In the genomic region with DNA sequence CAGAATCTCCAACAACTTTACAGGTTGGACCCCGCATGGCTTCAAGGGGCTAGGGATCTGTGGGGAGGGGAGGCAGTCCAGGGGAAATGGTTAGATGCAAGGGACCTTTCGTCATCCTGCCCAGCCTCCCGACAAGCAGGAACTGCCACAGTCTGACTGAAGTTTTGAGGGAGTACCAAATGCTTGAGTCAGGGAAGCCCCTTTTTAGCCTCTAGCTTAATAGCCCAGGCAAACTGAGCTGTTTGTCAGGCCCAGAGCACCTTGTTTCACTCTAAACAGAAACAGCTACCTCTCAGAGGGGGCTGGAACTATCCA, we compare ENCODE assay signal across 8 cellular contexts. TPM values are rescaled to one million over a fixed set of nuclear protein-coding genes. Genes with fewer than 3 reads are reported as not detected.
DNase-seq lines count a peak whose midpoint lies in the region; ATAC-seq and TF ChIP-seq lines count a peak whose summit lies in the region.

No MANE protein-coding gene starts in this region.

- in situ Hi-C loops in gastrocnemius medialis (cut with MboI; ENCODE audit: low sequenced_read_pairs in 4 of 4), result loop anchor here in 1 of 4 donors (5.0 to 25.0 kb wide), 2 partner anchors 284 to 729 kb away; partner anchors contain the start of gene AXDND1

- peak; percentile 7 for DNase-seq in stimulated activated CD4-positive, alpha-beta T cell treated with anti-CD3 and anti-CD28 coated beads, Interleukin-1b, Interleukin-23, amount 100 ng/mL, for 48 hours
- no peak for DNase-seq in stimulated activated CD4-positive, alpha-beta T cell treated with anti-CD3 and anti-CD28 coated beads, Interleukin-4, amount 100 ng/mL, for 4 hours
- peak; percentile 15 for DNase-seq in T-helper 2 cell treated with Interferon-gamma antibody and Interleukin-4, amounts not matched to agents 5 μg/mL and 100 μg/mL, for 36 hours (ENCODE audit: low spot score)
- peak; percentile 23 for DNase-seq in fibroblast of the aortic adventitia (ENCODE audit: low read depth)
- DNase-seq in gastrocnemius medialis, result no peak
- DNase-seq in NCI-H526 treated with DMSO at 0.1 percent for 48 hours (lab: John Stamatoyannopoulos, UW), result no peak

- H3K9me3 ChIP-seq in gastrocnemius medialis, result no peaks in the 10 kb centered on the region

- H3K27ac ChIP-seq in gastrocnemius medialis, result peak overlapping the region; percentile 93 to 97 (median 96)

- H3K9me3 Mint-ChIP-seq in T-helper 2 cell treated with Interferon-gamma antibody and Interleukin-4, amounts not matched to agents 5 μg/mL and 100 μg/mL, for 36 hours, result no peaks in the 10 kb centered on the region

- intact Hi-C loops in gastrocnemius medialis (cut with DNase I; ENCODE audit: low total_unique reads), result loop anchor here (10.0 kb wide), 1 partner anchor 548 kb away; no protein-coding TSS in a partner anchor

- H3K36me3 Mint-ChIP-seq in T-helper 2 cell treated with Interferon-gamma antibody and Interleukin-4, amounts not matched to agents 5 μg/mL and 100 μg/mL, for 36 hours (ENCODE audit: low read depth), result peaks cover 18% of the 10 kb centered on the region

- H3K4me3 Mint-ChIP-seq in T-helper 2 cell treated with Interferon-gamma antibody and Interleukin-4, amounts not matched to agents 5 μg/mL and 100 μg/mL, for 36 hours, result peak overlapping the region; percentile 99

- peaks cover 17 to 18% of the 10 kb centered on the region in 2 donors for H3K4me1 ChIP-seq in gastrocnemius medialis

- no peak for TF ChIP-seq CTCF in fibroblast of the aortic adventitia (IDR thresholded peaks at IDR 0.05; ENCODE audit: insufficient read depth, low read length)
- TF ChIP-seq CTCF in gastrocnemius medialis (IDR thresholded peaks at IDR 0.05 in 4 of 5, conservative IDR thresholded peaks at IDR 0.05 in 1 of 5), result no peak

- peaks cover 0 to 19% of the 10 kb centered on the region in 2 donors for H3K36me3 ChIP-seq in gastrocnemius medialis

- no peaks in the 10 kb centered on the region for H3K27me3 ChIP-seq in gastrocnemius medialis

- no peaks in the 10 kb centered on the region for H3K27me3 Mint-ChIP-seq in T-helper 2 cell treated with Interferon-gamma antibody and Interleukin-4, amounts not matched to agents 5 μg/mL and 100 μg/mL, for 36 hours (ENCODE audit: low read depth)

- peak overlapping the region; percentile 69 for H3K4me3 ChIP-seq in fibroblast of the aortic adventitia (ENCODE audit: low read depth, low read length)
- H3K4me3 ChIP-seq in gastrocnemius medialis, result peak overlapping the region; percentile 81 to 98 (median 87)

- H3K27ac Mint-ChIP-seq in T-helper 2 cell treated with Interferon-gamma antibody and Interleukin-4, amounts not matched to agents 5 μg/mL and 100 μg/mL, for 36 hours, result peak overlapping the region; percentile 98

- ATAC-seq in gastrocnemius medialis, result no peak
- ATAC-seq in GM19397 (IDR thresholded peaks at IDR 0.05; ENCODE audit: unreplicated experiment), result no peak
- ATAC-seq in GM21825 (IDR thresholded peaks at IDR 0.05; ENCODE audit: unreplicated experiment), result no peak

- H3K4me1 Mint-ChIP-seq in T-helper 2 cell treated with Interferon-gamma antibody and Interleukin-4, amounts not matched to agents 5 μg/mL and 100 μg/mL, for 36 hours (ENCODE audit: low read depth), result peaks cover 16% of the 10 kb centered on the region

- no peak for TF ChIP-seq POLR2A in gastrocnemius medialis (IDR thresholded peaks at IDR 0.05)

RNA-seq across cellular contexts. Expression of gene TOR3A, which starts 1.1 kb away (rescaled TPM):
- total RNA-seq in fibroblast of the aortic adventitia (ENCODE audit: low replicate concordance) (32.5 and 92.2 TPM in 2 replicates), gastrocnemius medialis (10 to 100 TPM; 19.2 to 78.6 (median 29.0) TPM)

RNA-seq across cellular contexts. Expression of gene FAM20B, which starts 57.3 kb away (rescaled TPM):
- 33.9 and 41.5 TPM in 2 replicates for total RNA-seq in fibroblast of the aortic adventitia (ENCODE audit: low replicate concordance)
- 10 to 100 TPM; 19.7 to 43.7 (median 32.6) TPM for total RNA-seq in gastrocnemius medialis

Comparison
In these comparisons a context has a peak if more than half of its experiments do, and no peak if none do; other contexts are left out.
1. DNase-seq: peak in stimulated activated CD4-positive, alpha-beta T cell treated with anti-CD3 and anti-CD28 coated beads, Interleukin-1b, Interleukin-23, amount 100 ng/mL, for 48 hours (single experiment), T-helper 2 cell treated with Interferon-gamma antibody and Interleukin-4, amounts not matched to agents 5 μg/mL and 100 μg/mL, for 36 hours (single experiment) and fibroblast of the aortic adventitia (single experiment); none in stimulated activated CD4-positive, alpha-beta T cell treated with anti-CD3 and anti-CD28 coated beads, Interleukin-4, amount 100 ng/mL, for 4 hours (0 of 2), gastrocnemius medialis (0 of 2) and NCI-H526 treated with DMSO at 0.1 percent for 48 hours (single experiment).